In genomic region chr9:137162505-137163100, GRCh38 we compare ENCODE assay signal across 11 cellular contexts. TPM values are rescaled to one million over a fixed set of nuclear protein-coding genes. Genes with fewer than 3 reads are reported as not detected.
DNase-seq lines count a peak whose midpoint lies in the region; ATAC-seq and TF ChIP-seq lines count a peak whose summit lies in the region.
"Had no signal": no experiment of that assay in that cellular context is flagged by ENCODE, and none has a peak within 500 bp of the region (broad histone marks: within the 10 kb centered on the region; RNA-seq: fewer than 3 reads in every experiment).

No MANE protein-coding gene starts in this region.

- no peaks in the 10 kb centered on the region for H3K79me2 ChIP-seq in neural cell (replicated peaks; ENCODE audit: insufficient read depth, low read length)

- H3K27ac ChIP-seq in gastroesophageal sphincter (no peak overlapping the region), neural cell (ENCODE audit: low read length) (no peak overlapping the region)

- TF ChIP-seq POLR2A in gastroesophageal sphincter (IDR thresholded peaks at IDR 0.05), result no peak

- H3K4me3 ChIP-seq in Caco-2 (ENCODE audit: low read depth, low read length), result peak overlapping the region; percentile 46
- peak overlapping the region in 1 of 2 donors; percentile 38 for H3K4me3 ChIP-seq in gastroesophageal sphincter
- H3K4me3 ChIP-seq in neural cell (ENCODE audit: low read length), result peak overlapping the region; percentile 44

- TF ChIP-seq RAD21 in neural cell (conservative IDR thresholded peaks at IDR 0.05), result peak; percentile 39

- POLR2A ChIA-PET in Caco-2 (lab: Charles Lee), result interaction anchor here (0.6 to 0.9 kb wide), 2 partner anchors 38 to 373 kb away, joined by 3 to 5 read pairs; partner anchors contain the start of gene TPRN

- H3K36me3 ChIP-seq in Caco-2 (ENCODE audit: control insufficient read depth, insufficient read depth, low read length), result no peaks in the 10 kb centered on the region
- H3K36me3 ChIP-seq in gastroesophageal sphincter, result no peaks in the 10 kb centered on the region
- no peaks in the 10 kb centered on the region for H3K36me3 ChIP-seq in neural cell (ENCODE audit: insufficient read depth, low read length)

- intact Hi-C loops in Caco-2 (cut with micrococcal nuclease; ENCODE audit: unreplicated experiment), result loop anchor here (2.0 kb wide), 1 partner anchor 64 kb away; the partner anchor contains the start of gene RNF224

- peaks cover 16% of the 10 kb centered on the region for H3K27me3 Mint-ChIP-seq in Caco-2 (ENCODE audit: insufficient read depth, unreplicated experiment)

- TF ChIP-seq EP300 in gastroesophageal sphincter (IDR thresholded peaks at IDR 0.05), result no peak
- no peak for TF ChIP-seq EP300 in neural cell (conservative IDR thresholded peaks at IDR 0.05; ENCODE audit: poor library complexity, severe bottlenecking)

- no peak overlapping the region for H3K27ac Mint-ChIP-seq in Caco-2 (ENCODE audit: unreplicated experiment)

- no CpG with 5 or more reads among the region's 52 CpGs for WGBS in gastroesophageal sphincter (ENCODE audit: low coverage in 1 of 2), 2 donors

- H3K9me2 ChIP-seq in neural cell (ENCODE audit: insufficient read depth, low read length), result no peaks in the 10 kb centered on the region

- H3K4me1 ChIP-seq in Caco-2 (peaks cover 2% of the 10 kb centered on the region; the same call in 1 of the 2 replicates), gastroesophageal sphincter (peaks cover 0 to 37% (median 20%) of the 10 kb centered on the region in 3 donors)

- BruUV-seq in Caco-2 (replicated peaks; lab: Mats Ljungman, UMichigan), result no TSS peak

- peak; percentile 62 to 66 for DNase-seq in Caco-2
- peak; percentile 63 for DNase-seq in NCI-H2171 (lab: John Stamatoyannopoulos, UW)
- DNase-seq in ureter (ENCODE audit: low spot score), result no peak
- DNase-seq in T-helper 9 cell, result no peak
- DNase-seq: aorta; stimulated activated CD4-positive, alpha-beta T cell treated with anti-CD3 and anti-CD28 coated beads, Interleukin-15, amount 100 ng/mL, for 24 hours had no signal

- no peaks in the 10 kb centered on the region for H3K36me3 Mint-ChIP-seq in Caco-2 (ENCODE audit: insufficient read depth, unreplicated experiment)

- H3K4me2 ChIP-seq in neural cell (ENCODE audit: low read length), result no peak overlapping the region

- no peaks in the 10 kb centered on the region for H3K9me3 Mint-ChIP-seq in Caco-2 (ENCODE audit: unreplicated experiment)

- H3K4me1 Mint-ChIP-seq in Caco-2 (ENCODE audit: low read depth, unreplicated experiment), result peaks cover 6% of the 10 kb centered on the region

- CTCF ChIA-PET in Caco-2 (lab: Charles Lee), result interaction anchor here (0.6 to 1.9 kb wide), 13 partner anchors 14 to 781 kb away, joined by 3 to 11 read pairs (median 4); partner anchors contain the start of genes RNF224, SSNA1 and TUBB4B

- H3K4me3 Mint-ChIP-seq in Caco-2 (ENCODE audit: unreplicated experiment), result peak overlapping the region; percentile 72

- TF ChIP-seq CTCF in Caco-2 (IDR thresholded peaks at IDR 0.05; ENCODE audit: insufficient read depth in 1 of 2, low read depth in 1 of 2, low read length in 1 of 2, severe bottlenecking in 1 of 2, unreplicated experiment in 1 of 2) (peak in 1 of 2 experiments; percentile 42), gastroesophageal sphincter (IDR thresholded peaks at IDR 0.05) (peak in 2 of 4 experiments; percentile 16 to 23), neural cell (IDR thresholded peaks at IDR 0.05; ENCODE audit: poor library complexity, severe bottlenecking) (peak; percentile 50)

- H3K27me3 ChIP-seq in Caco-2 (replicated peaks; ENCODE audit: control insufficient read depth, insufficient read depth, low read length) (peaks cover 2% of the 10 kb centered on the region), gastroesophageal sphincter (peaks cover 100% of the 10 kb centered on the region), neural cell (ENCODE audit: insufficient read depth, low read depth, low read length) (peaks cover 85% of the 10 kb centered on the region)

- H3K9me3 ChIP-seq in Caco-2, result no peaks in the 10 kb centered on the region
- H3K9me3 ChIP-seq in gastroesophageal sphincter, result no peaks in the 10 kb centered on the region
- H3K9me3 ChIP-seq in neural cell (ENCODE audit: low read length), result no peaks in the 10 kb centered on the region

- H2AFZ ChIP-seq in neural cell (ENCODE audit: low read depth, low read length), result no peak overlapping the region

- ATAC-seq in gastroesophageal sphincter (peak; percentile 18), GM21825 (IDR thresholded peaks at IDR 0.05; ENCODE audit: unreplicated experiment) (no peak), HG02759 (IDR thresholded peaks at IDR 0.05; ENCODE audit: unreplicated experiment) (no peak)

- H3K9ac ChIP-seq in neural cell (ENCODE audit: low read length), result no peak overlapping the region

- no peaks in the 10 kb centered on the region for H3F3A ChIP-seq in neural cell (ENCODE audit: insufficient read depth, low read length, poor library complexity, severe bottlenecking)

- H4K20me1 ChIP-seq in neural cell (ENCODE audit: insufficient read depth), result no peaks in the 10 kb centered on the region

TF ChIP-seq in neural cell, 6 proteins besides CTCF, POLR2A, EP300 and RAD21:
- TF ChIP-seq TAF1 (IDR thresholded peaks at IDR 0.05; ENCODE audit: low read depth) (no peak), MXI1 (conservative IDR thresholded peaks at IDR 0.05; ENCODE audit: poor library complexity, severe bottlenecking) (no peak), SMC3 (conservative IDR thresholded peaks at IDR 0.05; ENCODE audit: poor library complexity) (peak; percentile 47), EZH2 (IDR thresholded peaks at IDR 0.05; ENCODE audit: borderline replicate concordance, insufficient read depth, low read length, poor library complexity, severe bottlenecking) (no peak), REST (IDR thresholded peaks at IDR 0.05; ENCODE audit: borderline replicate concordance) (no peak)

RNA-seq across cellular contexts. Expression of gene LRRC26, which starts 7.2 kb away (rescaled TPM):
- total RNA-seq in Caco-2 (2022), result 2.9 and 3.0 TPM in 2 replicates
- 1 to 10 TPM in 1 of 4 donors, not detected in 3; 7.7 TPM for total RNA-seq in gastroesophageal sphincter
- 2.2 and 3.2 TPM in 2 replicates for polyA plus RNA-seq in neural cell
- polyA minus RNA-seq in neural cell, result 3.7 and 3.9 TPM in 2 replicates
- total RNA-seq in ureter, result not detected
- total RNA-seq: aorta had no signal
- polyA plus RNA-seq: aorta had no signal

RNA-seq across cellular contexts. Expression of gene TMEM210, which starts 9.3 kb away (rescaled TPM):
- total RNA-seq in Caco-2 (2022) (0.70 TPM in 1 of 2 replicates, not detected in the other), gastroesophageal sphincter (not detected), ureter (not detected)
- polyA plus RNA-seq in neural cell, result not detected in 2 replicates
- polyA minus RNA-seq in neural cell, result not detected in 2 replicates
- total RNA-seq: aorta, G401 had no signal
- polyA plus RNA-seq: aorta had no signal

RNA-seq across cellular contexts. Expression of gene GRIN1, which starts 23.6 kb away (rescaled TPM):
- 1.9 and 3.7 TPM in 2 replicates for total RNA-seq in Caco-2 (2022)
- under 1 TPM in 2 of 4 donors, not detected in 2; 0.08 to 0.13 TPM for total RNA-seq in gastroesophageal sphincter
- 0.58 and 0.68 TPM in 2 replicates for polyA plus RNA-seq in neural cell
- polyA minus RNA-seq in neural cell, result 1.9 and 2.8 TPM in 2 replicates
- 0.21 TPM for total RNA-seq in ureter
- total RNA-seq: aorta, G401 had no signal
- polyA plus RNA-seq: aorta had no signal

RNA-seq across cellular contexts. Expression of gene ANAPC2, which starts 25.8 kb away (rescaled TPM):
- 66.8 and 67.5 TPM in 2 replicates for total RNA-seq in Caco-2 (2022)
- 10 to 100 TPM; 11.9 to 32.1 (median 23.7) TPM for total RNA-seq in gastroesophageal sphincter
- 38.1 and 47.2 TPM in 2 replicates for polyA plus RNA-seq in neural cell
- polyA minus RNA-seq in neural cell, result 30.6 and 42.4 TPM in 2 replicates
- 74.5 TPM for total RNA-seq in ureter

RNA-seq across cellular contexts. Expression of gene SSNA1, which starts 25.9 kb away (rescaled TPM):
- 62.3 and 62.7 TPM in 2 replicates for total RNA-seq in Caco-2 (2022)
- 10 to 100 TPM; 56.8 to 99.0 (median 73.8) TPM for total RNA-seq in gastroesophageal sphincter
- 170 and 195 TPM in 2 replicates for polyA plus RNA-seq in neural cell
- 51.7 and 63.3 TPM in 2 replicates for polyA minus RNA-seq in neural cell
- total RNA-seq in ureter, result 58.3 TPM

Comparison
In these comparisons a context has a peak if more than half of its experiments do, and no peak if none do; other contexts are left out.
1. DNase-seq: peak in Caco-2 (2 of 2) and NCI-H2171 (single experiment); none in ureter (single experiment) and T-helper 9 cell (single experiment).